ENCODE assay signal across 30 cellular contexts in genomic region chrX:17610788-17611187, GRCh38.
"Had no signal": no experiment of that assay in that cellular context is flagged by ENCODE, and none has a peak within 500 bp of the region (broad histone marks: within the 10 kb centered on the region; RNA-seq: fewer than 3 reads in every experiment).

No MANE protein-coding gene starts in this region.

- H3K9ac ChIP-seq: neural progenitor cell had no signal

- H3K27me3 ChIP-seq: left lung, neural progenitor cell, neutrophil, right atrium auricular region, right lobe of liver, stomach, testis, thyroid gland, transverse colon, upper lobe of left lung, vagina had no signal

- H3K4me3 Mint-ChIP-seq: immature natural killer cell; mesothelial cell of epicardium; naive thymus-derived CD4-positive, alpha-beta T cell; nephron progenitor cell; neural progenitor cell; stimulated activated naive B cell treated with anti-CD40 and anti-IgM and Interleukin-4, amounts not matched to agents 10 μg/mL and 1 μg/mL and 100 μg/mL, for 72 hours had no signal

- H3K27ac Mint-ChIP-seq: immature natural killer cell; mesothelial cell of epicardium; naive thymus-derived CD4-positive, alpha-beta T cell; nephron progenitor cell; neural progenitor cell; progenitor cell of endocrine pancreas; stimulated activated naive B cell treated with anti-CD40 and anti-IgM and Interleukin-4, amounts not matched to agents 10 μg/mL and 1 μg/mL and 100 μg/mL, for 72 hours had no signal

- H3K9me3 Mint-ChIP-seq: mesothelial cell of epicardium; nephron progenitor cell; neural progenitor cell; stimulated activated naive B cell treated with anti-CD40 and anti-IgM and Interleukin-4, amounts not matched to agents 10 μg/mL and 1 μg/mL and 100 μg/mL, for 72 hours had no signal

- H3K27ac ChIP-seq: left lung, lower lobe of right lung, neural progenitor cell, neutrophil, right atrium auricular region, right lobe of liver, stomach, thyroid gland, transverse colon, upper lobe of left lung, vagina had no signal

- H3K4me1 ChIP-seq: left lung, lower lobe of right lung, right atrium auricular region, right lobe of liver, thyroid gland, transverse colon, upper lobe of left lung, vagina had no signal

- H3K4me3 ChIP-seq: left lung, lower lobe of right lung, mucosa of descending colon, neural progenitor cell, right atrium auricular region, right lobe of liver, smooth muscle cell, stomach, testis, thyroid gland, transverse colon, upper lobe of left lung, vagina had no signal

- DNase-seq: hypothalamus; immature natural killer cell; kidney; left colon; left lung; lower lobe of right lung; mammary epithelial cell; mesenchymal stem cell; mucosa of descending colon; naive thymus-derived CD4-positive, alpha-beta T cell; nephron progenitor cell; occipital lobe; right lobe of liver; stimulated activated CD4-positive, alpha-beta T cell treated with anti-CD3 and anti-CD28 coated beads, Interleukin-15, amount 100 ng/mL, for 24 hours; stimulated activated CD4-positive, alpha-beta T cell treated with anti-CD3 and anti-CD28 coated beads, Interleukin-2, amount 100 ng/mL, for 24 hours; stimulated activated CD4-positive, alpha-beta T cell treated with anti-CD3 and anti-CD28 coated beads, Interleukin-4, amount 100 ng/mL, for 1 hour; stimulated activated naive B cell treated with anti-CD40 and anti-IgM and Interleukin-4, amounts not matched to agents 10 μg/mL and 1 μg/mL and 100 μg/mL, for 72 hours; stimulated activated naive CD8-positive, alpha-beta T cell treated with anti-CD3 and anti-CD28 coated beads, Interleukin-15, Interleukin-2, amounts not matched to agents 100 U/mL and 50 U/mL, for 24 hours; stomach; testis; thyroid gland; transverse colon; upper lobe of left lung had no signal

- H3K36me3 ChIP-seq: left lung, lower lobe of right lung, neural progenitor cell, neutrophil, right atrium auricular region, right lobe of liver, stomach, thyroid gland, transverse colon, upper lobe of left lung, vagina had no signal

- H3K36me3 Mint-ChIP-seq: immature natural killer cell; mesothelial cell of epicardium; naive thymus-derived CD4-positive, alpha-beta T cell; neural progenitor cell; stimulated activated naive B cell treated with anti-CD40 and anti-IgM and Interleukin-4, amounts not matched to agents 10 μg/mL and 1 μg/mL and 100 μg/mL, for 72 hours had no signal

- H3K4me1 Mint-ChIP-seq: immature natural killer cell; stimulated activated naive B cell treated with anti-CD40 and anti-IgM and Interleukin-4, amounts not matched to agents 10 μg/mL and 1 μg/mL and 100 μg/mL, for 72 hours had no signal

- H3K4me2 ChIP-seq: neural progenitor cell, smooth muscle cell had no signal

- H3K27me3 Mint-ChIP-seq: naive thymus-derived CD4-positive, alpha-beta T cell; progenitor cell of endocrine pancreas had no signal
